8 cellular contexts compared by ENCODE assay signal in the genomic region with DNA sequence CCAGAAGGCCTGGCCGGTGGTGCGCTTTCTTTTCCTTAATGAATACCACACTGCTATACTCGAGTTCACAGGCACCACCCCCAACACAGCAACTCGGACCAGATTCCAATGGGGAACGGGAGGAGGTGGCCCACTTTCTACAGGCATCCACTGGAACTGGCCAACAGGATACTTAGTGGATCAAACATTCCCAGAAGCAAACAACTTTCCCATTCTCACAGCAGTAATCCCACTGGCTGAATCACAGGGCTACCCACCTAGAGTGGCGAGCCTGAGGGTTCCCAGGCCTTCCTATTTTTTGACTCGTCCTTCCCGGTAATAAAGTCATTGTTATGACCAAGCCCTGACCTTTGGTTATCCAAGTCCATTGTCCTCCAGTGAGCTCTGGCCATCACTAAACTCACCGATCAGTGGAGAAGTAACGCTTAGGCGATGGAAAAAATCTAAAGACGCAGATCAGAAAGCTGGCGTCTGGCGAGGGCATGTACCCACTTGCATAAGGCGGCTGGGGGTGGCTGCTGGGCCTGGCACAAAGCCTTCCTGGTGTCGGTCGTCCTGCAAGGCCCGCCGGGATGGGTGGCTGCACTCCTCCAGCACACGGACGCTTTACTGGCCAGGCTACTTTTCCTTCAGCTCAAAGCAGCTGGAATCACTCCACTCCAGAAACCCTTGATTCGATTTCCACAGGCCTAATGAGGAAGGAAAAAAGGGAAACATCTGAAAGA. TPM values are rescaled to one million over a fixed set of nuclear protein-coding genes. Genes with fewer than 3 reads are reported as not detected.
DNase-seq lines count a peak whose midpoint lies in the region; ATAC-seq, FAIRE-seq and TF ChIP-seq lines count a peak whose summit lies in the region.

No MANE protein-coding gene starts in this region.

- peak overlapping the region in 1 of 2 donors; percentile 94 for H3K27ac ChIP-seq in small intestine (ENCODE audit: low read depth in 1 of 2, low read length in 1 of 2)

- H3K27me3 Mint-ChIP-seq in HFFc6 (ENCODE audit: insufficient read depth): no peaks in the 10 kb centered on the region
- no peaks in the 10 kb centered on the region for H3K27me3 Mint-ChIP-seq in activated naive CD8-positive, alpha-beta T cell treated with anti-CD3 and anti-CD28 coated beads, Interleukin-2, amount 10 ng/mL, durations not matched to agents 7 days and 5 days

- no peak for ATAC-seq in activated naive CD8-positive, alpha-beta T cell treated with anti-CD3 and anti-CD28 coated beads, Interleukin-2, amount 10 ng/mL, durations not matched to agents 7 days and 5 days (ENCODE audit: low read depth)
- no peak for ATAC-seq in GM19324 (IDR thresholded peaks at IDR 0.05; ENCODE audit: low FRiP score, unreplicated experiment)
- ATAC-seq in HG03439 (IDR thresholded peaks at IDR 0.05; ENCODE audit: unreplicated experiment): no peak
- ATAC-seq in HG02623 (IDR thresholded peaks at IDR 0.05; ENCODE audit: unreplicated experiment): no peak

- FAIRE-seq in small intestine (lab: Jason Lieb, UNC): no peak

- no peaks in the 10 kb centered on the region for H3K27me3 ChIP-seq in small intestine (ENCODE audit: control insufficient read depth in 2 of 2, insufficient read depth in 2 of 2, low read length in 2 of 2)

- peaks cover 42% of the 10 kb centered on the region for H3K36me3 Mint-ChIP-seq in HFFc6 (ENCODE audit: low read depth)
- peaks cover 14% of the 10 kb centered on the region for H3K36me3 Mint-ChIP-seq in activated naive CD8-positive, alpha-beta T cell treated with anti-CD3 and anti-CD28 coated beads, Interleukin-2, amount 10 ng/mL, durations not matched to agents 7 days and 5 days

- H3K27ac Mint-ChIP-seq in HFFc6: peak overlapping the region; percentile 91
- peak overlapping the region; percentile 90 for H3K27ac Mint-ChIP-seq in activated naive CD8-positive, alpha-beta T cell treated with anti-CD3 and anti-CD28 coated beads, Interleukin-2, amount 10 ng/mL, durations not matched to agents 7 days and 5 days

- POLR2A ChIA-PET in activated naive CD8-positive, alpha-beta T cell treated with anti-CD3 and anti-CD28 coated beads, Interleukin-2, amount 10 ng/mL, durations not matched to agents 7 days and 5 days (lab: Charles Lee): no interaction called here

- H3K9me3 Mint-ChIP-seq in HFFc6: no peaks in the 10 kb centered on the region
- H3K9me3 Mint-ChIP-seq in activated naive CD8-positive, alpha-beta T cell treated with anti-CD3 and anti-CD28 coated beads, Interleukin-2, amount 10 ng/mL, durations not matched to agents 7 days and 5 days: no peaks in the 10 kb centered on the region

- no peak for DNase-seq in HFFc6
- no peak for DNase-seq in activated naive CD8-positive, alpha-beta T cell treated with anti-CD3 and anti-CD28 coated beads, Interleukin-2, amount 10 ng/mL, durations not matched to agents 7 days and 5 days
- DNase-seq in small intestine: peak; percentile 3
- no peak for DNase-seq in NCI-H345 treated with DMSO at 0.1 percent for 48 hours (lab: John Stamatoyannopoulos, UW; ENCODE audit: unreplicated experiment)

- peak overlapping the region; percentile 63 for H3K4me3 ChIP-seq in iPS-11a (ENCODE audit: low read depth, low read length)
- peak overlapping the region in 1 of 2 donors; percentile 97 for H3K4me3 ChIP-seq in small intestine (ENCODE audit: low read depth in 1 of 2, low read length in 2 of 2)

- H3K4me3 Mint-ChIP-seq in HFFc6: peak overlapping the region; percentile 89
- H3K4me3 Mint-ChIP-seq in activated naive CD8-positive, alpha-beta T cell treated with anti-CD3 and anti-CD28 coated beads, Interleukin-2, amount 10 ng/mL, durations not matched to agents 7 days and 5 days: peak overlapping the region; percentile 88

- H3K36me3 ChIP-seq in small intestine (ENCODE audit: control insufficient read depth in 2 of 2, insufficient read depth in 2 of 2, low read length in 2 of 2): peaks cover 4% of the 10 kb centered on the region in 2 donors

- no peaks in the 10 kb centered on the region for H3K9me3 ChIP-seq in small intestine (ENCODE audit: control insufficient read depth, low read depth)

- H3K4me1 ChIP-seq in small intestine (ENCODE audit: control insufficient read depth in 2 of 2, insufficient read depth in 1 of 2, low read depth in 1 of 2, low read length in 1 of 2): peaks cover 0 to 5% of the 10 kb centered on the region in 2 donors

- WGBS in small intestine, 3 donors: 72 to 84% (median 84%) methylated on average over 22 of the region's 22 CpGs

- peaks cover 66% of the 10 kb centered on the region for H3K4me1 Mint-ChIP-seq in HFFc6 (ENCODE audit: low read depth)
- peaks cover 14% of the 10 kb centered on the region for H3K4me1 Mint-ChIP-seq in activated naive CD8-positive, alpha-beta T cell treated with anti-CD3 and anti-CD28 coated beads, Interleukin-2, amount 10 ng/mL, durations not matched to agents 7 days and 5 days

- TF ChIP-seq CTCF in HFFc6 (IDR thresholded peaks at IDR 0.05): no peak

RNA-seq across cellular contexts. Expression of gene EOGT, which starts 1.2 kb away (rescaled TPM):
- total RNA-seq in HFFc6 (2021; fragmentation: NEBNext Ultra II Directional; extraction: Animal tissue kit (Norgen Biotek cat#: 25700)): 10 to 100 TPM; 26.9 to 31.6 (median 28.2) TPM
- 10 to 100 TPM; 14.7 to 15.3 TPM for total RNA-seq in activated naive CD8-positive, alpha-beta T cell treated with anti-CD3 and anti-CD28 coated beads, Interleukin-2, amount 10 ng/mL, durations not matched to agents 7 days and 5 days
- 1 to 10 TPM; 5.4 to 9.6 (median 7.8) TPM for polyA plus RNA-seq in small intestine

RNA-seq across cellular contexts. Expression of gene TMF1, which starts 39.9 kb away (rescaled TPM):
- 10 to 100 TPM; 43.7 to 46.9 (median 45.2) TPM for total RNA-seq in HFFc6 (2021; fragmentation: NEBNext Ultra II Directional; extraction: Animal tissue kit (Norgen Biotek cat#: 25700))
- total RNA-seq in activated naive CD8-positive, alpha-beta T cell treated with anti-CD3 and anti-CD28 coated beads, Interleukin-2, amount 10 ng/mL, durations not matched to agents 7 days and 5 days: 10 to 100 TPM; 53.5 to 55.2 TPM
- polyA plus RNA-seq in small intestine: 10 to 100 TPM in 2 of 3 donors, 1 to 10 TPM in 1; 9.5 to 12.5 (median 10.3) TPM
